In the genomic region with DNA sequence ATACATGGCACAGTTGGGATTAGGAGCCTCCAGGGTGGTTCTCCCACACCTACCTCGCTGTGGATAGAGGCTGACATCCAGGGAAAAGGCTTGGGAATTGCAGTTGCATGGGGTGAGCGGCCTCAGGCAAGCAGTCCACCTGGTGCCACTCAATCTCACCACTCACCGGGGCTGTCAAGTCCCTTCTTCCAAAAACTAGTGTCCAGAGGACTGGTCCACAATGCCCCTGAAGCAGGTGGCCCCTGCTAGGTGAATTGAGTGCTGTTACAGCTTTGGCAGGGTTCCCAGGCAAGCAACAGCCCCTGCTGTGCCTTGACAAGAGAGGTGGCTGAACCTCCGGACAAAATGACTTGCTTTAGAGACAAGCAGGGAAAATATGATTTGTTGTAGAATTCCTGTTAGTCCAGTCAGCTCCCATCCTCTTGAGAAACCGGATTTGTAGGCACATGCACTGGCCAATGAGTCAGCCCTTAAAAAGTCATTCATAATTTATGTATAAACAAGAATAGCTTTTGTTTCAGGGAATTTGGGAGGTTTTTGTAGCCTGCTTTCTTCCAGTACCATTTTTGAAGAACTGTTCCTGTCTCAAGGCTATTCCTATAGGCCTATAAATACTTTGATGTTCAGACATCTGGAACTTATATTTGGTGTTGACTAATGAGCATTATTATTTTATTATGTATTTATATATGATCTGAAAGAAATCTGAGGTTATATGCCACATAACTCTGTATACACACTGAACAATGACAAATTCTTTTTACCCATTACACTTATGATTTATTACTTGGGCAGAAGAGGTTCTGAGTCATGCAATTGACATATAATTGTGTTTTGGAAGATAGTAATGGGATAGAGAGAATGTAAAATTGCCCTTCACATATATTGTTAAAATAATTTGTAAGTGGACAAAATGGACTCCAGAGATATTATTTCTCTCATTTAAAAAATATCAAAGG, we compare ENCODE assay signal across 1 cellular context.
TF ChIP-seq lines count a peak whose summit lies in the region.

No MANE protein-coding gene starts in this region.

TF ChIP-seq in WTC11, 78 proteins besides CTCF, POLR2A, EP300 and RAD21 (continued from another document):
- TF ChIP-seq ZSCAN18 (CRISPR knock-in tag; IDR thresholded peaks at IDR 0.05) = no peak
- TF ChIP-seq GABPB1 (CRISPR knock-in tag; IDR thresholded peaks at IDR 0.05) = no peak
- TF ChIP-seq E2F4 (CRISPR knock-in tag; IDR thresholded peaks at IDR 0.05; ENCODE audit: borderline replicate concordance, low read depth) = no peak
- TF ChIP-seq OVOL2 (CRISPR knock-in tag; IDR thresholded peaks at IDR 0.05; ENCODE audit: borderline replicate concordance) = no peak
- TF ChIP-seq, protein P1, sequence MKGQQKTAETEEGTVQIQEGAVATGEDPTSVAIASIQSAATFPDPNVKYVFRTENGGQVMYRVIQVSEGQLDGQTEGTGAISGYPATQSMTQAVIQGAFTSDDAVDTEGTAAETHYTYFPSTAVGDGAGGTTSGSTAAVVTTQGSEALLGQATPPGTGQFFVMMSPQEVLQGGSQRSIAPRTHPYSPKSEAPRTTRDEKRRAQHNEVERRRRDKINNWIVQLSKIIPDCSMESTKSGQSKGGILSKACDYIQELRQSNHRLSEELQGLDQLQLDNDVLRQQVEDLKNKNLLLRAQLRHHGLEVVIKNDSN (CRISPR knock-in tag; IDR thresholded peaks at IDR 0.05) = no peak
- no peak for TF ChIP-seq ATF2 (CRISPR knock-in tag; IDR thresholded peaks at IDR 0.05; ENCODE audit: borderline replicate concordance, low read depth)
- no peak for TF ChIP-seq FOXP1 (CRISPR knock-in tag; IDR thresholded peaks at IDR 0.05; ENCODE audit: borderline replicate concordance)
- no peak for TF ChIP-seq ZMAT4 (CRISPR knock-in tag; IDR thresholded peaks at IDR 0.05)
- TF ChIP-seq, protein P2, sequence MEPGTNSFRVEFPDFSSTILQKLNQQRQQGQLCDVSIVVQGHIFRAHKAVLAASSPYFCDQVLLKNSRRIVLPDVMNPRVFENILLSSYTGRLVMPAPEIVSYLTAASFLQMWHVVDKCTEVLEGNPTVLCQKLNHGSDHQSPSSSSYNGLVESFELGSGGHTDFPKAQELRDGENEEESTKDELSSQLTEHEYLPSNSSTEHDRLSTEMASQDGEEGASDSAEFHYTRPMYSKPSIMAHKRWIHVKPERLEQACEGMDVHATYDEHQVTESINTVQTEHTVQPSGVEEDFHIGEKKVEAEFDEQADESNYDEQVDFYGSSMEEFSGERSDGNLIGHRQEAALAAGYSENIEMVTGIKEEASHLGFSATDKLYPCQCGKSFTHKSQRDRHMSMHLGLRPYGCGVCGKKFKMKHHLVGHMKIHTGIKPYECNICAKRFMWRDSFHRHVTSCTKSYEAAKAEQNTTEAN (CRISPR knock-in tag; IDR thresholded peaks at IDR 0.05) = no peak
- TF ChIP-seq STAT6 (CRISPR knock-in tag; conservative IDR thresholded peaks at IDR 0.05; ENCODE audit: low read depth) = no peak
- TF ChIP-seq ZNF416 (CRISPR knock-in tag; IDR thresholded peaks at IDR 0.05) = no peak
